Comparison of ENCODE assay signal across 10 cellular contexts in the genomic region with DNA sequence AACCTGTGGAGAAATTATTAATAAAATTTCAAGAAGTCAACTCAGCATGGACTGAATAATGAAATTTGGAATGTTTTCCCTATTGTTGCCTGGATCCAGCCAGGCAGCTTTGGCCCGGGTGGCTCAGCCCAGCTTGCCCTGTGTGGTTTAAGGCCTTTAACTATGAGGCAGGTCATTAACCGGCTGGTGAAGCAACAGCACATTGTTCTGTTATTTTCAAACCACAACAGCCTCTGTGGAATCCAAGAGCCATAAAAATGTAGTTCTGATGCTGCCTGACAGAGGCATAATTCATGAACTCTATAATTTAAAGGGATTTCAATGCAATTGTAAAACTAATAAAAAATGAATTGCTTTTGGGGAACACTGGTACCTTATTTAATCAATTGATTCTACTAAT.
A peak's percentile ranks its signal among the peaks of the same experiment; 100 is the strongest.
DNase-seq lines count a peak whose midpoint lies in the region; ATAC-seq and TF ChIP-seq lines count a peak whose summit lies in the region.
"Had no signal": no experiment of that assay in that cellular context is flagged by ENCODE, and none has a peak within 500 bp of the region (broad histone marks: within the 10 kb centered on the region; RNA-seq: fewer than 3 reads in every experiment).

No MANE protein-coding gene starts in this region.

- no peaks in the 10 kb centered on the region for H3K36me3 Mint-ChIP-seq in brain
- H3K36me3 Mint-ChIP-seq: naive thymus-derived CD4-positive, alpha-beta T cell had no signal

- TF ChIP-seq CTCF in brain (conservative IDR thresholded peaks at IDR 0.05): no peak
- TF ChIP-seq CTCF in omental fat pad (IDR thresholded peaks at IDR 0.05): no peak

- H3K27me3 Mint-ChIP-seq in brain: peaks cover 3% of the 10 kb centered on the region

- H3K4me3 Mint-ChIP-seq in brain: peak overlapping the region in 3 of 5 experiments; percentile 37 to 65 (median 46)
- H3K4me3 Mint-ChIP-seq: naive thymus-derived CD4-positive, alpha-beta T cell had no signal

- H3K27ac Mint-ChIP-seq in brain: peak overlapping the region in 4 of 5 experiments; percentile 64 to 92 (median 88)
- H3K27ac Mint-ChIP-seq: naive thymus-derived CD4-positive, alpha-beta T cell had no signal

- DNase-seq in AG08396 (ENCODE audit: low spot score): peak; percentile 25
- DNase-seq in HT1080 (ENCODE audit: low read depth): peak; percentile 55
- DNase-seq in myocyte (ENCODE audit: low read depth): peak; percentile 83
- no peak for DNase-seq in KG1 (lab: John Stamatoyannopoulos, UW)
- no peak for DNase-seq in omental fat pad (ENCODE audit: low spot score)
- DNase-seq: naive thymus-derived CD4-positive, alpha-beta T cell; stimulated activated CD4-positive, alpha-beta T cell treated with anti-CD3 and anti-CD28 coated beads, Interleukin-4, amount 100 ng/mL, for 4 hours had no signal

- no peaks in the 10 kb centered on the region for H3K9me3 Mint-ChIP-seq in brain

- H3K4me1 Mint-ChIP-seq in brain: peaks cover 61% of the 10 kb centered on the region

- no peak for ATAC-seq in omental fat pad (ENCODE audit: low FRiP score)
- ATAC-seq in GM19035 (IDR thresholded peaks at IDR 0.05; ENCODE audit: unreplicated experiment): no peak
- ATAC-seq in HG03095 (IDR thresholded peaks at IDR 0.05; ENCODE audit: unreplicated experiment): no peak
- ATAC-seq: naive thymus-derived CD4-positive, alpha-beta T cell had no signal

Comparison
In these comparisons a context has a peak if more than half of its experiments do, and no peak if none do; other contexts are left out.
1. DNase-seq: peak in AG08396 (single experiment), HT1080 (single experiment) and myocyte (single experiment); none in KG1 (single experiment) and omental fat pad (single experiment).